In the genomic region with DNA sequence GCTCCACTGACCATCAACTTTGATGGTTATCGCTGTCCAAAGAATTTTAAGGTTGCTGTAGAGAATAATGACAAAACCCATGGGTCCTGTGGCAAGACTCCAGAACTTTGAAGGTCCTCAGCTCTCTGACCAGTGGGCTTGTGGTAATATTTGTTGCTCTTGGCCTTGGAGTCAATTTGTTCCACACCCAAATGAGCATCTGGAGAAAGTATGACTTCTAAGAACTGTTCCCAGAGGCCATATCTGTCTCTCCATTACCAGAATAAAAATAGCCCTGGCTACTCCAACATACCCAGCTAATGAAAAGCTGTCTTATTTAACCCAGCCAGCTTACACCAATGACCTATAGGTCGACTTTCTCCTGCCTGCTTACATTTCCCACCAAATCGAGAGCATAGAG, we compare ENCODE assay signal across 20 cellular contexts.
DNase-seq lines count a peak whose midpoint lies in the region; ATAC-seq and TF ChIP-seq lines count a peak whose summit lies in the region.
"Had no signal": no experiment of that assay in that cellular context is flagged by ENCODE, and none has a peak within 500 bp of the region (broad histone marks: within the 10 kb centered on the region; RNA-seq: fewer than 3 reads in every experiment).

No MANE protein-coding gene starts in this region.

- ATAC-seq in heart right ventricle (peak in 7 of 8 donors; percentile 25 to 79 (median 67)), right cardiac atrium (no peak), GM18520 (IDR thresholded peaks at IDR 0.05; ENCODE audit: unreplicated experiment) (no peak)
- no peak for ATAC-seq in stimulated activated effector memory CD8-positive, alpha-beta T cell treated with anti-CD3 and anti-CD28 coated beads, Interleukin-12 subunit alpha, Interleukin-12 subunit beta, amount 100 ng/mL, for 72 hours
- ATAC-seq: GM23338 had no signal

- no peak overlapping the region for H3K27ac ChIP-seq in heart right ventricle
- H3K27ac ChIP-seq in right cardiac atrium (ENCODE audit: low read length): no peak overlapping the region
- no peak overlapping the region for H3K27ac ChIP-seq in testis
- H3K27ac ChIP-seq: HL-60, RWPE1 had no signal

- DNase-seq in heart right ventricle: peak in 1 of 2 donors; percentile 22
- no peak for DNase-seq in right cardiac atrium
- DNase-seq in astrocyte of the spinal cord (ENCODE audit: low read depth, low spot score): peak; percentile 36
- peak; percentile 17 for DNase-seq in fibroblast of the conjunctiva (ENCODE audit: low read depth)
- peak; percentile 14 for DNase-seq in testis
- no peak for DNase-seq in stimulated activated effector memory CD8-positive, alpha-beta T cell treated with anti-CD3 and anti-CD28 coated beads, Interleukin-12 subunit alpha, Interleukin-12 subunit beta, amount 100 ng/mL, for 72 hours (ENCODE audit: low spot score in 2 of 2)
- DNase-seq in NCI-H1417 (lab: John Stamatoyannopoulos, UW): no peak
- DNase-seq: AML-193; CD4-positive, alpha-beta T cell; DMS79; KBM-7; NCI-H1092; NCI-H1694 treated with DMSO at 0.1 percent for 48 hours; NCI-H69; NK-92 treated with Interleukin-12 subunit alpha and Interleukin-12 subunit beta, amount 100 ng/mL, for 24 hours; OCI-M1 had no signal

- TF ChIP-seq POLR2A in testis (IDR thresholded peaks at IDR 0.05): no peak

- H3K4me1 ChIP-seq in heart right ventricle (peaks cover 0 to 29% (median 0%) of the 10 kb centered on the region in 9 donors), right cardiac atrium (ENCODE audit: control insufficient read depth, insufficient read depth, low read length) (peaks cover 3% of the 10 kb centered on the region), testis (peaks cover 16% of the 10 kb centered on the region)

- H3K4me1 Mint-ChIP-seq in stimulated activated effector memory CD8-positive, alpha-beta T cell treated with anti-CD3 and anti-CD28 coated beads, Interleukin-12 subunit alpha, Interleukin-12 subunit beta, amount 100 ng/mL, for 72 hours: no peaks in the 10 kb centered on the region

- H3K9me3 Mint-ChIP-seq in stimulated activated effector memory CD8-positive, alpha-beta T cell treated with anti-CD3 and anti-CD28 coated beads, Interleukin-12 subunit alpha, Interleukin-12 subunit beta, amount 100 ng/mL, for 72 hours: peaks cover 15% of the 10 kb centered on the region
- H3K9me3 Mint-ChIP-seq: GM23338 had no signal

- H3K4me3 ChIP-seq in heart right ventricle: no peak overlapping the region
- H3K4me3 ChIP-seq in right cardiac atrium (ENCODE audit: low read length): no peak overlapping the region
- H3K4me3 ChIP-seq in astrocyte of the spinal cord (ENCODE audit: low read depth, low read length): no peak overlapping the region
- H3K4me3 ChIP-seq in testis: no peak overlapping the region
- H3K4me3 ChIP-seq: GM23338 had no signal

- in situ Hi-C loops in astrocyte of the spinal cord (cut with HindIII; ENCODE audit: low sequenced_read_pairs): no loop called here

- H3K27ac Mint-ChIP-seq in stimulated activated effector memory CD8-positive, alpha-beta T cell treated with anti-CD3 and anti-CD28 coated beads, Interleukin-12 subunit alpha, Interleukin-12 subunit beta, amount 100 ng/mL, for 72 hours: no peak overlapping the region
- H3K27ac Mint-ChIP-seq: CD4-positive, alpha-beta T cell; GM23338 had no signal

- H3K27me3 ChIP-seq in heart right ventricle (no peaks in the 10 kb centered on the region), right cardiac atrium (ENCODE audit: control insufficient read depth, insufficient read depth) (no peaks in the 10 kb centered on the region), testis (no peaks in the 10 kb centered on the region)

- TF ChIP-seq CTCF in heart right ventricle (IDR thresholded peaks at IDR 0.05) (no peak), astrocyte of the spinal cord (IDR thresholded peaks at IDR 0.05; ENCODE audit: low read depth, low read length) (no peak), testis (IDR thresholded peaks at IDR 0.05) (no peak)

- WGBS in heart right ventricle, 2 donors: 52 to 64% methylated on average over 3 of the region's 3 CpGs
- 54% methylated on average over 3 of the region's 3 CpGs for WGBS in right cardiac atrium
- 54 to 58% methylated on average over 3 of the region's 3 CpGs for whole genome bisulfite sequencing in testis, 2 donors

- H3K36me3 Mint-ChIP-seq in stimulated activated effector memory CD8-positive, alpha-beta T cell treated with anti-CD3 and anti-CD28 coated beads, Interleukin-12 subunit alpha, Interleukin-12 subunit beta, amount 100 ng/mL, for 72 hours: no peaks in the 10 kb centered on the region

- H3K9me3 ChIP-seq in heart right ventricle (no peaks in the 10 kb centered on the region), right cardiac atrium (ENCODE audit: control insufficient read depth, low read length) (no peaks in the 10 kb centered on the region), testis (no peaks in the 10 kb centered on the region)

- H3K4me3 Mint-ChIP-seq in stimulated activated effector memory CD8-positive, alpha-beta T cell treated with anti-CD3 and anti-CD28 coated beads, Interleukin-12 subunit alpha, Interleukin-12 subunit beta, amount 100 ng/mL, for 72 hours: no peak overlapping the region
- H3K4me3 Mint-ChIP-seq: CD4-positive, alpha-beta T cell; GM23338 had no signal

- H3K36me3 ChIP-seq in heart right ventricle (no peaks in the 10 kb centered on the region), testis (ENCODE audit: low read depth, missing control alignments) (no peaks in the 10 kb centered on the region)

- intact Hi-C loops in heart right ventricle (cut with DNase I) (no loop called here), right cardiac atrium (cut with DNase I) (no loop called here), testis (cut with DNase I; ENCODE audit: low total_unique reads) (no loop called here)

Comparison
In these comparisons a context has a peak if more than half of its experiments do, and no peak if none do; other contexts are left out.
1. ATAC-seq: peak in heart right ventricle (7 of 8); none in right cardiac atrium (0 of 2), GM18520 (single experiment) and stimulated activated effector memory CD8-positive, alpha-beta T cell treated with anti-CD3 and anti-CD28 coated beads, Interleukin-12 subunit alpha, Interleukin-12 subunit beta, amount 100 ng/mL, for 72 hours (single experiment).
2. DNase-seq: peak in astrocyte of the spinal cord (single experiment), fibroblast of the conjunctiva (single experiment) and testis (single experiment); none in right cardiac atrium (0 of 3), stimulated activated effector memory CD8-positive, alpha-beta T cell treated with anti-CD3 and anti-CD28 coated beads, Interleukin-12 subunit alpha, Interleukin-12 subunit beta, amount 100 ng/mL, for 72 hours (0 of 2) and NCI-H1417 (0 of 3).